In the genomic region with DNA sequence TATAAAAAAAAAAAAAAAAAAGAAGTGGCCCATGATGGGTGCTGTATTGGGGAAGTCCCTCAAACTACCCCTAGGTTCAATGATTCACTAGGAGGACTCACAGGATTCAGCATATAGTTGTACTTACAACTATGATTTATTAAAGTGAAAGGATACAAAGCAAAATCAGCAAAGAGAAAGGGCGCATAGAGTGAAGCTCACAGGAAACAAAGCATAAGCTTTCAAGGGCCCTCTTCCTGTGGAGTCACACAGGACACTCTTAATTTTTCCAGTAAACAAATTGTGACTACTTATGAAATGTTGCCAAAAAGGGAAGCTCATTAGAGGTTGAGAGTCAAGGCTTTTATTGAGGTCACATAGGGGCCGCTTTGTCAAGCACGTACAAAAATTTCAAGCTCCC, we compare ENCODE assay signal across 14 cellular contexts.
DNase-seq lines count a peak whose midpoint lies in the region; ATAC-seq and TF ChIP-seq lines count a peak whose summit lies in the region.
"Had no signal": no experiment of that assay in that cellular context is flagged by ENCODE, and none has a peak within 500 bp of the region (broad histone marks: within the 10 kb centered on the region; RNA-seq: fewer than 3 reads in every experiment).

No MANE protein-coding gene starts in this region.

- no peaks in the 10 kb centered on the region for H3K4me1 ChIP-seq in upper lobe of right lung

- CTCF ChIA-PET in BJ (lab: Yijun Ruan, JAX), result interaction anchor here (0.9 kb wide), 1 partner anchor 23 kb away, joined by 3 read pairs; no protein-coding TSS in a partner anchor

- no peaks in the 10 kb centered on the region for H3K9me3 Mint-ChIP-seq in activated T-helper 2 cell treated with anti-CD3 and anti-CD28 coated beads, Interferon-gamma antibody, Interleukin-2, Interleukin-4, amounts not matched to agents 10 μg/mL and 5 μg/mL and 100 μg/mL, durations not matched to agents 14 hours and 24 hours and 36 hours

- no peaks in the 10 kb centered on the region for H3K27me3 Mint-ChIP-seq in activated T-helper 2 cell treated with anti-CD3 and anti-CD28 coated beads, Interferon-gamma antibody, Interleukin-2, Interleukin-4, amounts not matched to agents 10 μg/mL and 5 μg/mL and 100 μg/mL, durations not matched to agents 14 hours and 24 hours and 36 hours (ENCODE audit: low read depth)

- H3K4me1 Mint-ChIP-seq in activated T-helper 2 cell treated with anti-CD3 and anti-CD28 coated beads, Interferon-gamma antibody, Interleukin-2, Interleukin-4, amounts not matched to agents 10 μg/mL and 5 μg/mL and 100 μg/mL, durations not matched to agents 14 hours and 24 hours and 36 hours (ENCODE audit: low read depth), result no peaks in the 10 kb centered on the region
- H3K4me1 Mint-ChIP-seq: naive B cell, T-cell had no signal

- H3K36me3 ChIP-seq in BJ (ENCODE audit: control insufficient read depth, insufficient read depth, low read length) (no peaks in the 10 kb centered on the region), upper lobe of right lung (no peaks in the 10 kb centered on the region)

- H3K9me3 ChIP-seq in upper lobe of right lung, result no peaks in the 10 kb centered on the region

- H3K4me3 ChIP-seq in BJ (ENCODE audit: low read depth, low read length), result no peak overlapping the region
- H3K4me3 ChIP-seq in upper lobe of right lung, result no peak overlapping the region
- H3K4me3 ChIP-seq: smooth muscle cell had no signal

- DNase-seq in BJ (ENCODE audit: low read depth), result peak; percentile 1
- DNase-seq in GM20000 (ENCODE audit: low spot score), result peak; percentile 16
- DNase-seq in NOMO-1 (lab: John Stamatoyannopoulos, UW; ENCODE audit: unreplicated experiment in 2 of 2), result peak; percentile 72 to 89
- DNase-seq in NCI-H2171 (lab: John Stamatoyannopoulos, UW), result no peak
- no peak for DNase-seq in upper lobe of right lung
- DNase-seq in activated T-helper 2 cell treated with anti-CD3 and anti-CD28 coated beads, Interferon-gamma antibody, Interleukin-2, Interleukin-4, amounts not matched to agents 10 μg/mL and 5 μg/mL and 100 μg/mL, durations not matched to agents 14 hours and 24 hours and 36 hours (ENCODE audit: low spot score), result no peak
- DNase-seq in nucleus accumbens (lab: John Stamatoyannopoulos, UW), result no peak
- DNase-seq: activated CD8-positive, alpha-beta memory T cell treated with anti-CD3 and anti-CD28 coated beads, Interleukin-2, amount 50 U/mL, for 4 hours; aorta; naive B cell; T-cell had no signal

- no peaks in the 10 kb centered on the region for H3K36me3 Mint-ChIP-seq in activated T-helper 2 cell treated with anti-CD3 and anti-CD28 coated beads, Interferon-gamma antibody, Interleukin-2, Interleukin-4, amounts not matched to agents 10 μg/mL and 5 μg/mL and 100 μg/mL, durations not matched to agents 14 hours and 24 hours and 36 hours (ENCODE audit: low read depth)
- H3K36me3 Mint-ChIP-seq: naive B cell, T-cell had no signal

- no peak overlapping the region for H3K4me3 Mint-ChIP-seq in activated T-helper 2 cell treated with anti-CD3 and anti-CD28 coated beads, Interferon-gamma antibody, Interleukin-2, Interleukin-4, amounts not matched to agents 10 μg/mL and 5 μg/mL and 100 μg/mL, durations not matched to agents 14 hours and 24 hours and 36 hours (ENCODE audit: low read depth)
- H3K4me3 Mint-ChIP-seq: naive B cell, T-cell had no signal

- no peak for TF ChIP-seq CTCF in BJ (IDR thresholded peaks at IDR 0.05; ENCODE audit: insufficient read depth, low read depth, low read length)
- no peak for TF ChIP-seq CTCF in GM20000 (IDR thresholded peaks at IDR 0.05; ENCODE audit: extremely low read depth, missing control alignments)
- no peak for TF ChIP-seq CTCF in upper lobe of right lung (IDR thresholded peaks at IDR 0.05)

- no peaks in the 10 kb centered on the region; the same call in 1 of the 2 replicates for H3K27me3 ChIP-seq in BJ (ENCODE audit: control insufficient read depth, insufficient read depth, low read length)
- no peaks in the 10 kb centered on the region for H3K27me3 ChIP-seq in upper lobe of right lung

- intact Hi-C loops in upper lobe of right lung (cut with DNase I), result no loop called here
- intact Hi-C loops in activated T-helper 2 cell treated with anti-CD3 and anti-CD28 coated beads, Interferon-gamma antibody, Interleukin-2, Interleukin-4, amounts not matched to agents 10 μg/mL and 5 μg/mL and 100 μg/mL, durations not matched to agents 14 hours and 24 hours and 36 hours (cut with micrococcal nuclease), result no loop called here

- no peak overlapping the region for H3K27ac Mint-ChIP-seq in activated T-helper 2 cell treated with anti-CD3 and anti-CD28 coated beads, Interferon-gamma antibody, Interleukin-2, Interleukin-4, amounts not matched to agents 10 μg/mL and 5 μg/mL and 100 μg/mL, durations not matched to agents 14 hours and 24 hours and 36 hours
- H3K27ac Mint-ChIP-seq: naive B cell, T-cell had no signal

- ATAC-seq in HG03457 (IDR thresholded peaks at IDR 0.05; ENCODE audit: unreplicated experiment) (peak; percentile 58), upper lobe of right lung (no peak)
- ATAC-seq: T-cell had no signal

- no peak overlapping the region for H3K27ac ChIP-seq in upper lobe of right lung
- H3K27ac ChIP-seq: KMS-11 had no signal

- POLR2A ChIA-PET in BJ (lab: Charles Lee), result no interaction called here

Comparison
In these comparisons a context has a peak if more than half of its experiments do, and no peak if none do; other contexts are left out.
1. DNase-seq: peak in BJ (single experiment), GM20000 (single experiment) and NOMO-1 (2 of 2); none in NCI-H2171 (single experiment), upper lobe of right lung (single experiment), activated T-helper 2 cell treated with anti-CD3 and anti-CD28 coated beads, Interferon-gamma antibody, Interleukin-2, Interleukin-4, amounts not matched to agents 10 μg/mL and 5 μg/mL and 100 μg/mL, durations not matched to agents 14 hours and 24 hours and 36 hours (single experiment) and nucleus accumbens (0 of 56).